In the genomic region with DNA sequence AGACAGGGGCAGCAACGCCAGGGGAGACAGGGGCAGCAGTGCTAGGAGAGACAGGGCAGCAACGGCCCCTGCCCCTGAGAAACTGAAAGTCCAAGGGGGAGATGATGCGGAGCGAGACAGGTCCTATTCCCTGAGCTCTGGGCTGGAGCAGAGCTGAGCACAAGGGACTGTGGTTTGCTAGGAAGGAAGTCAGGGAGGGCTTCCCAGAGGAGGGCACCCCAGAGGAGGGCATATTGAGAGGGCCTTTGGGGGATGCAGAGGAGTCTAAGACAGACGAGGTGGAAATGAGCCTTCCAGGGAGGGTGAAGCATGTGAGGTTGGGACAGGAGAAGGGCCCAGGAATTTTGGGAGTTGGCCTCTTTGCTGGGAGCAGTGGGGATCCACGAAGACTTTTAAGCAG, we compare ENCODE assay signal across 1 cellular context.
TF ChIP-seq lines count a peak whose summit lies in the region.

No MANE protein-coding gene starts in this region.

TF ChIP-seq in IMR-90, 13 proteins besides CTCF, POLR2A, EP300 and RAD21:
- TF ChIP-seq MAFK (IDR thresholded peaks at IDR 0.05; ENCODE audit: low read depth, low read length) = no peak
- no peak for TF ChIP-seq CEBPB (IDR thresholded peaks at IDR 0.05; ENCODE audit: low read depth, low read length)
- TF ChIP-seq, protein P1, sequence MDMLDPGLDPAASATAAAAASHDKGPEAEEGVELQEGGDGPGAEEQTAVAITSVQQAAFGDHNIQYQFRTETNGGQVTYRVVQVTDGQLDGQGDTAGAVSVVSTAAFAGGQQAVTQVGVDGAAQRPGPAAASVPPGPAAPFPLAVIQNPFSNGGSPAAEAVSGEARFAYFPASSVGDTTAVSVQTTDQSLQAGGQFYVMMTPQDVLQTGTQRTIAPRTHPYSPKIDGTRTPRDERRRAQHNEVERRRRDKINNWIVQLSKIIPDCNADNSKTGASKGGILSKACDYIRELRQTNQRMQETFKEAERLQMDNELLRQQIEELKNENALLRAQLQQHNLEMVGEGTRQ (IDR thresholded peaks at IDR 0.05; ENCODE audit: low read depth, low read length) = no peak
